8 cellular contexts compared by ENCODE assay signal in the genomic region with DNA sequence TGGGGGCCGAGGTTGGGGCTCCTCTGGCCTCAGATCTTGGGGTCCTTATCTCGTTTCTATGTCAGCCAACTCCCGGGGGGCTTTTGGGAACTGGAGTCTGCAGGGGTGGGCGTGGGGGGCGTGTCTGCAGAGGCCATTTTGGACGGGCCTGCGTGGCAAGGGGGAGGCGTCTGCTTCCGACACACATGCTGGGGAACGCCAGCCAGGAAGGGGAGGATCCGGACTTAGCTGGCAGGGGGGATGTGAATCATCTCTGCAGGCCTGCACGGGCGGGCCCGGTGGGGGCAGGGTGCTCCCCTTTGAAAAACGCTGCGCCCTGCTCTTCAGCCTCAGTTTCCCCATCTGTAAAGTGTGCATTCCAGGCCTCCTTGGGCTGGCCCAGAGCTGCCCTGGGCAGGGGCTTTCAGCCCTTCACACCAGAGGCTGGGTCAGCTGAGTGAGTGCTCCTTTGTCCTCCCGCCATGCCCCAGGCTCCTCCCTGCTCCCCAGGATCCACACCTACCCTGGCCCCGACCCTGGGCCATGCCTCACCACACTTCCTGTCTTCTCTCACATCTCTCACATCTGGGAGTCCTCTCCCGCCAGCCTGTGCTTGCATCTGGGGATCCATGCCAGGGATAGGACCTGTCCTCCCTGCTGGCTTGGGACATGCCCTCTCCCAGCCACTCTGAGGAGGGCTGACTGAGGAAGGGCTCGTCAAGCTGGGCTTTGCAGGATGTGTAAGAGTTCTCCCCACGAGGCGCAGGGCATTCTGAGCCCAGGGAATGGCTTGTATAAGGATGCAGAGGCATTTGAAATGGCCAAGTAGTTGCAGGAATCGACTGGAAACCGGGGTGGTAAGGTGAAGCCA. TPM values are rescaled to one million over a fixed set of nuclear protein-coding genes. Genes with fewer than 3 reads are reported as not detected.
A peak's percentile ranks its signal among the peaks of the same experiment; 100 is the strongest.
DNase-seq lines count a peak whose midpoint lies in the region; ATAC-seq and TF ChIP-seq lines count a peak whose summit lies in the region.

No MANE protein-coding gene starts in this region.

- peaks cover 6 to 28% (median 20%) of the 10 kb centered on the region in 5 donors for H3K27me3 Mint-ChIP-seq in naive thymus-derived CD8-positive, alpha-beta T cell

- H3K4me1 Mint-ChIP-seq in naive thymus-derived CD8-positive, alpha-beta T cell = peaks cover 14 to 32% (median 20%) of the 10 kb centered on the region in 4 donors

- peak overlapping the region; percentile 67 to 87 (median 77) for H3K4me3 Mint-ChIP-seq in naive thymus-derived CD8-positive, alpha-beta T cell

- peaks cover 0 to 2% (median 0%) of the 10 kb centered on the region in 3 donors for H3K36me3 Mint-ChIP-seq in naive thymus-derived CD8-positive, alpha-beta T cell

- H3K27ac ChIP-seq in epithelial cell of prostate = peak overlapping the region; percentile 96

- peak overlapping the region in 2 of 10 donors; percentile 38 to 89 for H3K27ac Mint-ChIP-seq in naive thymus-derived CD8-positive, alpha-beta T cell

- TF ChIP-seq CTCF in GM10266 (IDR thresholded peaks at IDR 0.05; ENCODE audit: control insufficient read depth, insufficient read depth, low read depth, missing control alignments) = no peak

- H3K9me3 Mint-ChIP-seq in naive thymus-derived CD8-positive, alpha-beta T cell = no peaks in the 10 kb centered on the region

- peak; percentile 35 to 68 for ATAC-seq in naive thymus-derived CD8-positive, alpha-beta T cell
- peak; percentile 86 for ATAC-seq in stimulated activated naive CD8-positive, alpha-beta T cell treated with anti-CD3 and anti-CD28 coated beads, Interleukin-15, Interleukin-2, amounts not matched to agents 100 U/mL and 50 U/mL, for 24 hours
- ATAC-seq in GM21381 (IDR thresholded peaks at IDR 0.05; ENCODE audit: unreplicated experiment) (no peak), GM19035 (IDR thresholded peaks at IDR 0.05; ENCODE audit: unreplicated experiment) (no peak)

- POLR2A ChIA-PET in naive thymus-derived CD8-positive, alpha-beta T cell (lab: Charles Lee) = interaction anchor here (1.2 to 1.3 kb wide), 3 partner anchors 8 to 70 kb away, joined by 4 read pairs; no protein-coding TSS in a partner anchor

- DNase-seq in GM10266 (ENCODE audit: extremely low spot score) (peak; percentile 91), NCI-H2227 treated with DMSO at 0.1 percent for 48 hours (lab: John Stamatoyannopoulos, UW) (peak; percentile 55), epithelial cell of prostate (ENCODE audit: low read depth, low spot score) (peak; percentile 73)
- peak; percentile 73 for DNase-seq in activated CD8-positive, alpha-beta memory T cell treated with anti-CD3 and anti-CD28 coated beads, Interleukin-2, amount 50 U/mL, for 4 hours
- peak in 9 of 10 donors; percentile 32 to 73 (median 44) for DNase-seq in naive thymus-derived CD8-positive, alpha-beta T cell
- peak; percentile 87 for DNase-seq in stimulated activated naive CD8-positive, alpha-beta T cell treated with anti-CD3 and anti-CD28 coated beads, Interleukin-15, Interleukin-2, amounts not matched to agents 100 U/mL and 50 U/mL, for 24 hours

RNA-seq across cellular contexts. Expression of gene FSCN1, which starts 3.7 kb away (rescaled TPM):
- 1 to 10 TPM; 1.3 to 1.7 TPM for total RNA-seq in naive thymus-derived CD8-positive, alpha-beta T cell
- polyA plus RNA-seq in naive thymus-derived CD8-positive, alpha-beta T cell = under 1 TPM in 1 of 3 donors, not detected in 2; 0.08 TPM

Comparison
In these comparisons a context has a peak if more than half of its experiments do, and no peak if none do; other contexts are left out.
1. ATAC-seq: peak in naive thymus-derived CD8-positive, alpha-beta T cell (2 of 2) and stimulated activated naive CD8-positive, alpha-beta T cell treated with anti-CD3 and anti-CD28 coated beads, Interleukin-15, Interleukin-2, amounts not matched to agents 100 U/mL and 50 U/mL, for 24 hours (single experiment); none in GM21381 (single experiment) and GM19035 (single experiment).
2. Peak in every context shown above with its lines, with median percentiles within 50 percentile points of each other: DNase-seq.